8 cellular contexts compared by ENCODE assay signal in the genomic region with DNA sequence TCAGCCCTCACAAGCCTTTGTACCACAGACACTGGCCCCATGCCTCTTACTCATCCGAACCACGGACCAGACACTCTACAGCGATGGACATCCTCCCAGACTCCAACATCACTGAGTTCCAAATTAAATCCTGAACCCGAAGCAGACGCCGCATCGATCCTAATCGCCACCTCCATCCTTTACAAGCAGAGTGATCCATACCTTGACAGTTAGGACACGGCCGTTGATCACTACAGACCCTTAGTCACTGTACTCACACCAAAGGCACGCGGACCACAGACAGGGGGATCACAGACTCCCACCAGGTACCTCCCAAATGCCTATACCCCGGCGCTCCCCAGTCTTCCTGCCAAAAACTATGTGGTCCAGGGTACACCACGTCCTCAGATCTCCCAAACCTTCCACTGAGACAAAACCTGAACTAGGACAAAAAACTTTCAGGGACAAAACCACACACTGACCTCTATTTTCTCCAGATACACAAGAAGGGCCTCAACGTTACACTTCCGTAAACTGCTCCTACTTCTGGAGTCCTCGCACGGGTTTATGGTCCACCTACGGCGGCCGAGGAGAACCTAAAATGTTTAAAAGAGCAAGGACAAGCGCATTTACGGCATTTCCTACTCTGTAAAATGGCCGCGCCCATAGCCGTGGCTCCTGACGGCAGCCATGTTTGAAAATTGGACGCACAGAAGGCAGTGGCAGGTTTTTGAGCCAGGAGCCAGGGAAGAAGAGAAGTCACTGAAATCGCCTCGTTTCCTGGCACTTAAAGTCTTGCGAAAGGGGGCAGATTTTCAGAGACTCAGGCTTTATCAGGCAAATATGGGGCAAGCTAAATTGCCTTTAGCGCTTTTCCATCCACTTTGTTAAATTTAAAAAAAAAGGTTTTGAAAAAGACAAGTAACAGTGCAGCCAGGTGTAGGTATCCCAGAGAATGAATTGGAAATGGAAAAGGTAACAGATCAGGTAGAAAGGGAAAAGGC. TPM values are rescaled to one million over a fixed set of nuclear protein-coding genes. Genes with fewer than 3 reads are reported as not detected.
DNase-seq lines count a peak whose midpoint lies in the region; ATAC-seq, FAIRE-seq and TF ChIP-seq lines count a peak whose summit lies in the region.

ZNF350 (minus strand) TSS at position 532 of the 983 bp plus-strand sequence. CDS start 12,480 bp downstream, outside the sequence.

- H3K36me3 Mint-ChIP-seq in activated B cell treated with CpG ODN at 0.5 μM for 24 hours (ENCODE audit: low read depth): peaks cover 60% of the 10 kb centered on the region
- peaks cover 40 to 51% (median 49%) of the 10 kb centered on the region in 3 donors for H3K36me3 Mint-ChIP-seq in immature natural killer cell

- H3K27me3 Mint-ChIP-seq in activated B cell treated with CpG ODN at 0.5 μM for 24 hours: no peaks in the 10 kb centered on the region
- H3K27me3 Mint-ChIP-seq in immature natural killer cell (ENCODE audit: low read depth in 3 of 3): peaks cover 6 to 11% (median 9%) of the 10 kb centered on the region in 3 donors

- CTCF ChIA-PET in activated B cell treated with CpG ODN at 0.5 μM for 24 hours (lab: Charles Lee): no interaction called here

- POLR2A ChIA-PET in activated B cell treated with CpG ODN at 0.5 μM for 24 hours (lab: Charles Lee): interaction anchor here (1.0 kb wide), 1 partner anchor 62 kb away, joined by 3 read pairs; the partner anchor contains the start of gene ZNF432

- H3K9me3 Mint-ChIP-seq in activated B cell treated with CpG ODN at 0.5 μM for 24 hours: peaks cover 36% of the 10 kb centered on the region
- peaks cover 26 to 71% (median 63%) of the 10 kb centered on the region in 6 donors for H3K9me3 Mint-ChIP-seq in immature natural killer cell

- TF ChIP-seq CTCF in activated B cell treated with CpG ODN at 0.5 μM for 24 hours (IDR thresholded peaks at IDR 0.05): no peak

- peaks cover 20% of the 10 kb centered on the region for H3K4me1 Mint-ChIP-seq in activated B cell treated with CpG ODN at 0.5 μM for 24 hours
- H3K4me1 Mint-ChIP-seq in immature natural killer cell: peaks cover 20 to 49% of the 10 kb centered on the region in 2 donors

- intact Hi-C loops in activated B cell treated with CpG ODN at 0.5 μM for 24 hours (cut with micrococcal nuclease): loop anchor here (1.0 to 10.0 kb wide), 8 partner anchors 22 to 1534 kb away; partner anchors contain the start of genes ZNF528, ZNF577, ZNF613 and ZNF614

- H3K4me3 Mint-ChIP-seq in activated B cell treated with CpG ODN at 0.5 μM for 24 hours (peak within 1 kb of the TSS; percentile 97), immature natural killer cell (peak within 1 kb of the TSS; percentile 93 to 98 (median 97))

- peak; percentile 84 for FAIRE-seq in GM12892 (lab: Jason Lieb, UNC)

- peak; percentile 51 for DNase-seq in GM12892 (ENCODE audit: insufficient read length)
- DNase-seq in NCI-H2171 (lab: John Stamatoyannopoulos, UW): peak; percentile 93
- DNase-seq in activated B cell treated with CpG ODN at 0.5 μM for 24 hours: peak; percentile 72
- DNase-seq in central memory CD4-positive, alpha-beta T cell: peak; percentile 89
- peak; percentile 88 to 90 (median 89) for DNase-seq in immature natural killer cell
- DNase-seq in smooth muscle cell of the brain vasculature (ENCODE audit: low read depth, low spot score): peak; percentile 92
- no peak for DNase-seq in NCI-H1092 (lab: John Stamatoyannopoulos, UW)

- ATAC-seq in HG02943 (IDR thresholded peaks at IDR 0.05; ENCODE audit: low read depth, unreplicated experiment) (peak; percentile 90), activated B cell treated with CpG ODN at 0.5 μM for 24 hours (ENCODE audit: low read depth) (peak; percentile 98)

- TF ChIP-seq POLR2A in GM12892 (IDR thresholded peaks at IDR 0.05; ENCODE audit: low read depth, low read length): 0 out of 2 replicates have a peak, but pooled peaks have one; percentile 33

- H3K27ac Mint-ChIP-seq in activated B cell treated with CpG ODN at 0.5 μM for 24 hours (peak within 1 kb of the TSS; percentile 93), immature natural killer cell (peak within 1 kb of the TSS; percentile 90 to 97 (median 95))

RNA-seq across cellular contexts. Expression of gene ZNF350, which starts in this region (rescaled TPM):
- polyA plus RNA-seq in GM12892 (2012; ENCODE audit: missing spikeins): 5.9 TPM
- 32.2 and 35.2 TPM in 2 replicates for total RNA-seq in activated B cell treated with CpG ODN at 0.5 μM for 24 hours
- 10 to 100 TPM; 15.3 to 23.1 (median 22.6) TPM for polyA plus RNA-seq in immature natural killer cell
